ENCODE assay signal across 1 cellular context in genomic region chr19:33176670-33177416, GRCh38.
TF ChIP-seq lines count a peak whose summit lies in the region.

No MANE protein-coding gene starts in this region.

TF ChIP-seq in HepG2, 621 proteins besides CTCF, POLR2A, EP300 and RAD21 (continued from another document and continues in another):
- no peak for TF ChIP-seq CBX1 (IDR thresholded peaks at IDR 0.05; ENCODE audit: low read depth)
- peak; percentile 78 for TF ChIP-seq SALL1 (CRISPR knock-in tag; IDR thresholded peaks at IDR 0.05)
- 0 out of 2 replicates have a peak, but pooled peaks have one; percentile 24 for TF ChIP-seq PCBP1 (IDR thresholded peaks at IDR 0.05; ENCODE audit: borderline replicate concordance, low read depth, low read length)
- no peak for TF ChIP-seq ZKSCAN5 (CRISPR knock-in tag; IDR thresholded peaks at IDR 0.05)
- peak; percentile 24 for TF ChIP-seq AGO1 (IDR thresholded peaks at IDR 0.05; ENCODE audit: low read depth, low read length, poor library complexity, severe bottlenecking)
- TF ChIP-seq DNMT1 (CRISPR knock-in tag; IDR thresholded peaks at IDR 0.05), result 0 out of 2 replicates have a peak, but pooled peaks have one; percentile 77
- peak; percentile 86; the same call in 1 of the 2 replicates for TF ChIP-seq ZNF704 (CRISPR knock-in tag; IDR thresholded peaks at IDR 0.05; ENCODE audit: borderline replicate concordance)
- TF ChIP-seq FOXO4 (CRISPR knock-in tag; conservative IDR thresholded peaks at IDR 0.05), result no peak
- 0 out of 2 replicates have a peak, but pooled peaks have one; percentile 73 for TF ChIP-seq ZNF878 (CRISPR knock-in tag; IDR thresholded peaks at IDR 0.05)
- 0 out of 2 replicates have a peak, but pooled peaks have one; percentile 21 for TF ChIP-seq ZNF569 (CRISPR knock-in tag; IDR thresholded peaks at IDR 0.05; ENCODE audit: borderline replicate concordance)
- TF ChIP-seq TFAP4 (IDR thresholded peaks at IDR 0.05; ENCODE audit: borderline replicate concordance, low read depth), result peak; percentile 74; the same call in 1 of the 2 replicates
- peak; percentile 81; the same call in 1 of the 2 replicates for TF ChIP-seq SIN3A (IDR thresholded peaks at IDR 0.05; ENCODE audit: borderline replicate concordance, low read depth, low read length)
- no peak for TF ChIP-seq ZNF430 (CRISPR knock-in tag; IDR thresholded peaks at IDR 0.05)
- no peak for TF ChIP-seq ZNF256 (CRISPR knock-in tag; conservative IDR thresholded peaks at IDR 0.05)
- no peak for TF ChIP-seq TCF7 (IDR thresholded peaks at IDR 0.05; ENCODE audit: low read depth)
- no peak for TF ChIP-seq SRSF9 (IDR thresholded peaks at IDR 0.05; ENCODE audit: borderline replicate concordance, insufficient read depth, low read depth, low read length, poor library complexity, severe bottlenecking)
- peak; percentile 84 for TF ChIP-seq IRF2 (CRISPR knock-in tag; IDR thresholded peaks at IDR 0.05)
- no peak; the same call in 1 of the 2 replicates for TF ChIP-seq ONECUT2 (CRISPR knock-in tag; IDR thresholded peaks at IDR 0.05)
- peak; percentile 51 for TF ChIP-seq BORCS8-MEF2B (CRISPR knock-in tag; IDR thresholded peaks at IDR 0.05)
- TF ChIP-seq ZNF549 (CRISPR knock-in tag; IDR thresholded peaks at IDR 0.05), result no peak
- TF ChIP-seq PHF21A (CRISPR knock-in tag; IDR thresholded peaks at IDR 0.05), result peak; percentile 98
- TF ChIP-seq PPARG (CRISPR knock-in tag; conservative IDR thresholded peaks at IDR 0.05), result no peak; the same call in 1 of the 2 replicates
- TF ChIP-seq LRRFIP1 (CRISPR knock-in tag; conservative IDR thresholded peaks at IDR 0.05), result no peak; the same call in 1 of the 2 replicates
- no peak for TF ChIP-seq ZNF382 (CRISPR knock-in tag; IDR thresholded peaks at IDR 0.05; ENCODE audit: borderline replicate concordance)
- TF ChIP-seq CCAR2 (optimal IDR thresholded peaks at IDR 0.05; ENCODE audit: low read depth, low read length), result peak; percentile 62
- peak; percentile 56 for TF ChIP-seq ZNF781 (CRISPR knock-in tag; IDR thresholded peaks at IDR 0.05; ENCODE audit: borderline replicate concordance, not compliant biosample characterization)
- TF ChIP-seq ZNF770 (CRISPR knock-in tag; IDR thresholded peaks at IDR 0.05), result peak; percentile 66
- no peak for TF ChIP-seq ZNF615 (CRISPR knock-in tag; IDR thresholded peaks at IDR 0.05; ENCODE audit: borderline replicate concordance)
- TF ChIP-seq ZNF710 (CRISPR knock-in tag; IDR thresholded peaks at IDR 0.05; ENCODE audit: borderline replicate concordance), result peak; percentile 73
- TF ChIP-seq ZNF496 (CRISPR knock-in tag; IDR thresholded peaks at IDR 0.05; ENCODE audit: insufficient replicate concordance), result no peak
- peak; percentile 71; the same call in 1 of the 2 replicates for TF ChIP-seq PRDM10 (CRISPR knock-in tag; IDR thresholded peaks at IDR 0.05; ENCODE audit: low read depth)
- TF ChIP-seq FOXA3 (CRISPR knock-in tag; IDR thresholded peaks at IDR 0.05), result peak; percentile 77
- 0 out of 2 replicates have a peak, but pooled peaks have one; percentile 28 for TF ChIP-seq CREBL2 (CRISPR knock-in tag; IDR thresholded peaks at IDR 0.05; ENCODE audit: borderline replicate concordance)
- no peak for TF ChIP-seq GRHL1 (CRISPR knock-in tag; conservative IDR thresholded peaks at IDR 0.05)
- TF ChIP-seq ZNF34 (CRISPR knock-in tag; IDR thresholded peaks at IDR 0.05; ENCODE audit: borderline replicate concordance), result no peak; the same call in 1 of the 2 replicates
- TF ChIP-seq ZBTB7B (CRISPR knock-in tag; IDR thresholded peaks at IDR 0.05), result peak; percentile 26
- peak; percentile 73; the same call in 1 of the 2 replicates for TF ChIP-seq ZIK1 (CRISPR knock-in tag; IDR thresholded peaks at IDR 0.05; ENCODE audit: borderline replicate concordance, low read depth)
- no peak for TF ChIP-seq KAT2B (IDR thresholded peaks at IDR 0.05; ENCODE audit: borderline replicate concordance, low read depth, low read length)
- peak; percentile 55; the same call in 1 of the 2 replicates for TF ChIP-seq ZNF317 (CRISPR knock-in tag; IDR thresholded peaks at IDR 0.05)
- peak; percentile 79 for TF ChIP-seq ZMYM4 (CRISPR knock-in tag; IDR thresholded peaks at IDR 0.05)
- peak; percentile 5; the same call in 1 of the 2 replicates for TF ChIP-seq ZNF431 (CRISPR knock-in tag; IDR thresholded peaks at IDR 0.05; ENCODE audit: borderline replicate concordance, low read depth)
- no peak for TF ChIP-seq PTBP1 (IDR thresholded peaks at IDR 0.05; ENCODE audit: low read depth, low read length, poor library complexity, severe bottlenecking)
- 0 out of 2 replicates have a peak, but pooled peaks have one; percentile 18 for TF ChIP-seq HINFP (CRISPR knock-in tag; IDR thresholded peaks at IDR 0.05; ENCODE audit: low read depth)
- no peak for TF ChIP-seq SOX13 (IDR thresholded peaks at IDR 0.05)
- no peak for TF ChIP-seq SOX13 (CRISPR knock-in tag; conservative IDR thresholded peaks at IDR 0.05 in 1 of 2, IDR thresholded peaks at IDR 0.05 in 1 of 2)
- peak; percentile 50; the same call in 1 of the 2 replicates for TF ChIP-seq SP5 (CRISPR knock-in tag; IDR thresholded peaks at IDR 0.05; ENCODE audit: borderline replicate concordance, low read depth)
- TF ChIP-seq NRL (CRISPR knock-in tag; IDR thresholded peaks at IDR 0.05; ENCODE audit: borderline replicate concordance), result peak; percentile 57; the same call in 1 of the 2 replicates
